Comparison of ENCODE assay signal across 14 cellular contexts in the genomic region with DNA sequence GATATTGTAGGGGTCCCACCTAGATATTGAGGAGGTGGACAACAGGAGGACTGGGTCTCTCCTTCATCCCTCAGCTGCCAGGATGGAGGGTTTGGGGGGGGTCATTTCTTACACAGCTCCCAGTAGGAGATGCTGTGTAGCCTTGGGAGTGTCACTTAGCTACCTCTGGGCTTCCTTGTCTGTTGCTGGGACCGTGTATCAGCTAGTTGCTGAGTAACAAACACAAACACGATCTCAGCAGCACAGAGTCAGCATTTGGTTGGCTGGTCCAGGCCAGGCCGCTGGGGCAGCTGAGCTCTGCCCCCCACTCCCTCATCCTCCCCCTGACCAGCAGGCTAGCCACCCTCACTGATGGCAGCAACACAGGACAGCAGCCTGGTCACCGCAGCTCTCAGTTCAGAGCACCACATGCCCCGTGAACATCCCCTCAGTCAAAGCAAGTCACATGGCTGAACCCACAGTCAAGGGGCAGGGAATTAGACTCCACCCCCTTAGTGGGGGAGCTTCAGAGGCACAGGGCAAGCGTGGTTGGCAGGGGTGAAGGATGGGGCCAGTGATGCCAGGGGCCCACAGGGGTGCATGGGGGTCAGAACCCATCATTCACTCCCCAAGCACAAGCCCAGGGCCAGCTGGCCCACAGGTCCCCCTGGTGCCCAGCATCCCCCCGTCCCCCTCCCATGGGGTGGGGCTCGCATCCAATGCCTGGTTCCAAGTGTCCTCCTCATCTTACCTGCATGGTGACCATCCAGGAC.
"Had no signal": no experiment of that assay in that cellular context is flagged by ENCODE, and none has a peak within 500 bp of the region (broad histone marks: within the 10 kb centered on the region; RNA-seq: fewer than 3 reads in every experiment).

No MANE protein-coding gene starts in this region.

- H3K9me3 ChIP-seq: gastroesophageal sphincter had no signal

- H3K4me1 ChIP-seq: gastroesophageal sphincter had no signal

- H3K4me3 ChIP-seq: coronary artery, gastroesophageal sphincter had no signal

- H3K9me3 Mint-ChIP-seq: activated T-helper 1 cell treated with anti-CD3 and anti-CD28 coated beads, Interleukin-12 subunit alpha, Interleukin-12 subunit beta, Interleukin-2, Interleukin-4 antibody, amounts not matched to agents 30 ng/mL and 10 ng/mL and 1 ng/mL, durations not matched to agents 14 hours and 24 hours and 36 hours; natural killer cell treated with Interleukin-12 subunit alpha and Interleukin-12 subunit beta and Interleukin-15 and Interleukin-18, amount 100 ng/mL, for 72 hours had no signal

- H3K27ac ChIP-seq: coronary artery, gastroesophageal sphincter had no signal

- H3K4me3 Mint-ChIP-seq: activated T-helper 1 cell treated with anti-CD3 and anti-CD28 coated beads, Interleukin-12 subunit alpha, Interleukin-12 subunit beta, Interleukin-2, Interleukin-4 antibody, amounts not matched to agents 30 ng/mL and 10 ng/mL and 1 ng/mL, durations not matched to agents 14 hours and 24 hours and 36 hours; natural killer cell treated with Interleukin-12 subunit alpha and Interleukin-12 subunit beta and Interleukin-15 and Interleukin-18, amount 100 ng/mL, for 72 hours; T-helper 17 cell had no signal

- H3K36me3 Mint-ChIP-seq: natural killer cell treated with Interleukin-12 subunit alpha and Interleukin-12 subunit beta and Interleukin-15 and Interleukin-18, amount 100 ng/mL, for 72 hours had no signal

- H3K27ac Mint-ChIP-seq: activated T-helper 1 cell treated with anti-CD3 and anti-CD28 coated beads, Interleukin-12 subunit alpha, Interleukin-12 subunit beta, Interleukin-2, Interleukin-4 antibody, amounts not matched to agents 30 ng/mL and 10 ng/mL and 1 ng/mL, durations not matched to agents 14 hours and 24 hours and 36 hours; natural killer cell treated with Interleukin-12 subunit alpha and Interleukin-12 subunit beta and Interleukin-15 and Interleukin-18, amount 100 ng/mL, for 72 hours; T-helper 17 cell had no signal

- ATAC-seq: gastroesophageal sphincter, T-helper 17 cell had no signal

- DNase-seq: activated CD4-positive, alpha-beta T cell treated with anti-CD3 and anti-CD28 coated beads, Interleukin-2, amount 50 U/mL, for 4 hours; activated CD4-positive, CD25-positive, alpha-beta regulatory T cell; activated naive CD4-positive, alpha-beta T cell treated with Interleukin-2 at 50 U/mL for 16 hours; caudate nucleus; effector CD8-positive, alpha-beta T cell; mammary epithelial cell; occipital lobe; Right ventricle myocardium superior; stimulated activated CD4-positive, alpha-beta T cell treated with anti-CD3 and anti-CD28 coated beads, Interleukin-4, amount 100 ng/mL, for 4 hours; T-helper 17 cell had no signal

- H3K36me3 ChIP-seq: gastroesophageal sphincter had no signal
